Comparison of ENCODE assay signal across 15 cellular contexts in genomic region chrY:12546746-12547420, GRCh38.
DNase-seq lines count a peak whose midpoint lies in the region; ATAC-seq and TF ChIP-seq lines count a peak whose summit lies in the region.
"Had no signal": no experiment of that assay in that cellular context is flagged by ENCODE, and none has a peak within 500 bp of the region (broad histone marks: within the 10 kb centered on the region; RNA-seq: fewer than 3 reads in every experiment).

No MANE protein-coding gene starts in this region.

- no peaks in the 10 kb centered on the region for H3K27me3 ChIP-seq in hepatocyte
- H3K27me3 ChIP-seq: BLaER1, MG63 had no signal

- no peak overlapping the region for H2AFZ ChIP-seq in hepatocyte

- H3K9me2 ChIP-seq in hepatocyte (replicated peaks; ENCODE audit: insufficient read depth), result no peaks in the 10 kb centered on the region
- H3K9me2 ChIP-seq: SK-N-SH had no signal

- TF ChIP-seq CTCF in hepatocyte (IDR thresholded peaks at IDR 0.05; ENCODE audit: poor library complexity), result no peak

- H4K20me1 ChIP-seq in hepatocyte (ENCODE audit: insufficient read depth, poor library complexity, severe bottlenecking), result no peaks in the 10 kb centered on the region
- H4K20me1 ChIP-seq: BLaER1 had no signal

- no peak overlapping the region for H3K27ac ChIP-seq in hepatocyte
- H3K27ac ChIP-seq: BLaER1 had no signal

- peak; percentile 58 for ATAC-seq in stimulated activated effector memory CD8-positive, alpha-beta T cell treated with anti-CD3 and anti-CD28 coated beads, Interleukin-12 subunit alpha, Interleukin-12 subunit beta, amount 100 ng/mL, for 72 hours
- ATAC-seq in GM21447 (IDR thresholded peaks at IDR 0.05; ENCODE audit: unreplicated experiment) (no peak), GM21515 (IDR thresholded peaks at IDR 0.05; ENCODE audit: unreplicated experiment) (no peak)

- no peak overlapping the region for H3K4me2 ChIP-seq in hepatocyte
- H3K4me2 ChIP-seq: BLaER1, SK-N-SH had no signal

- H3K4me1 ChIP-seq in hepatocyte (ENCODE audit: insufficient read depth), result no peaks in the 10 kb centered on the region
- H3K4me1 ChIP-seq: BLaER1 had no signal

- H3K9me3 ChIP-seq in hepatocyte (ENCODE audit: low read depth), result no peaks in the 10 kb centered on the region
- H3K9me3 ChIP-seq: BLaER1, MG63, SK-N-SH had no signal

- no peaks in the 10 kb centered on the region for H3K9me3 Mint-ChIP-seq in stimulated activated effector memory CD8-positive, alpha-beta T cell treated with anti-CD3 and anti-CD28 coated beads, Interleukin-12 subunit alpha, Interleukin-12 subunit beta, amount 100 ng/mL, for 72 hours

- H3K79me2 ChIP-seq in hepatocyte, result no peaks in the 10 kb centered on the region

- no CpG with 5 or more reads among the region's 9 CpGs for WGBS in hepatocyte (ENCODE audit: low lambda C conversion rate, missing lambda C conversion rate)

- no peak overlapping the region for H3K27ac Mint-ChIP-seq in stimulated activated effector memory CD8-positive, alpha-beta T cell treated with anti-CD3 and anti-CD28 coated beads, Interleukin-12 subunit alpha, Interleukin-12 subunit beta, amount 100 ng/mL, for 72 hours

- DNase-seq in Ammon's horn (ENCODE audit: low spot score), result peak; percentile 5
- DNase-seq in GM03348 (ENCODE audit: low spot score), result peak; percentile 35
- DNase-seq in foreskin melanocyte, result peak; percentile 58
- DNase-seq in stimulated activated effector memory CD8-positive, alpha-beta T cell treated with anti-CD3 and anti-CD28 coated beads, Interleukin-12 subunit alpha, Interleukin-12 subunit beta, amount 100 ng/mL, for 72 hours (ENCODE audit: low spot score in 2 of 2), result no peak
- no peak for DNase-seq in hepatocyte (ENCODE audit: low spot score)
- DNase-seq: GF-D8, MG63, NCI-H1092 treated with DMSO at 0.1 percent for 48 hours, NCI-H1694 treated with DMSO at 0.1 percent for 48 hours, NCI-H526 treated with DMSO at 0.1 percent for 48 hours, Right ventricle myocardium superior, SK-N-SH had no signal

- no peak overlapping the region for H3K4me3 ChIP-seq in hepatocyte
- H3K4me3 ChIP-seq: BLaER1, MG63 had no signal

- no peaks in the 10 kb centered on the region for H3K36me3 Mint-ChIP-seq in stimulated activated effector memory CD8-positive, alpha-beta T cell treated with anti-CD3 and anti-CD28 coated beads, Interleukin-12 subunit alpha, Interleukin-12 subunit beta, amount 100 ng/mL, for 72 hours

- peaks cover 7% of the 10 kb centered on the region for H3K4me1 Mint-ChIP-seq in stimulated activated effector memory CD8-positive, alpha-beta T cell treated with anti-CD3 and anti-CD28 coated beads, Interleukin-12 subunit alpha, Interleukin-12 subunit beta, amount 100 ng/mL, for 72 hours

- no peak overlapping the region for H3K4me3 Mint-ChIP-seq in stimulated activated effector memory CD8-positive, alpha-beta T cell treated with anti-CD3 and anti-CD28 coated beads, Interleukin-12 subunit alpha, Interleukin-12 subunit beta, amount 100 ng/mL, for 72 hours

- H3K36me3 ChIP-seq in hepatocyte (replicated peaks; ENCODE audit: insufficient read depth, low read depth), result no peaks in the 10 kb centered on the region
- H3K36me3 ChIP-seq: BLaER1, MG63 had no signal

Comparison
In these comparisons a context has a peak if more than half of its experiments do, and no peak if none do; other contexts are left out.
1. DNase-seq: peak in Ammon's horn (single experiment), GM03348 (single experiment) and foreskin melanocyte (single experiment); none in stimulated activated effector memory CD8-positive, alpha-beta T cell treated with anti-CD3 and anti-CD28 coated beads, Interleukin-12 subunit alpha, Interleukin-12 subunit beta, amount 100 ng/mL, for 72 hours (0 of 2) and hepatocyte (single experiment).